ENCODE assay signal across 11 cellular contexts in the genomic region with DNA sequence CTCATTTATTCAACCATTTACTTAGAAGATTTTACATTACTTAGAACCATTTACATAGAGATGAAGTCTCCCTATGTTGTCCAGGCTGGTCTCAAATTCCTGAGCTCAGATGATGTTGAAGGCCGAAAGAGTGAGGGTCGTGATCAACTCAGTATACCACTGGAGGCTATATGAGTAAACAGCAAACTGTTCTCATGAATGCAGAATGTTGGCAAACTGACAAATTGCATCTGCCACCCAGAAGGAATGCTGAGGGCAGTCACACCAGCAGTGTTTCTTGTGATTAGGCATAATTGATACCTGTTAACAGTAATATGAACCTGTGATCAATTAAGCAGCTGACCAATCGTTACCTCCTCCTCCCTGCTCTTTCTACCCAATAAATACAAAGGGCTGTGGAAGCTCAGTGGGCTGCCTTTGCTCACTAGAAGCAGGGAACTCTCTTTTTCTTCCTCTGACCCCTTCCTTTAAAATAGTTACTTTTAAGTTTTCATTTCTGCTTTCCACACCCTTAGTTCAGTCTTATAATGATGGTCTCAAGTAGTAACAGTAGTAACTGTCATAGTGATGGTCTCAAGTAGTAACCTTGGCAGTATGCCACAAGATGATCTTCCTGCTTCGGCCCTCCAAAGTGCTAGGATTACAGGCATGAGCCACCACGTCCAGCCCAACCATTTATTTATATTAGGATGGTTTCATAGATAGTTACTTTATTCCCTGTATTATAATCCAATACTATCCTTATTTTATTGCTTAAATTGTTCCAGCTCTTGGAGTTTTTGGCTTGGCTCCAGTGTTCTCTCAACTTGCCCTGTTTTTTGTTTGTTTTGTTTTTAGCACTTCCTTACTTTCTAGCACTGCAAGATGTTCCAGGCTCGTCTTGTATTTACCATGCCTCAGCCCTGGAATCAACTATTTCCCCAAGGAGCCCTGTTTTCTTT. TPM values are rescaled to one million over a fixed set of nuclear protein-coding genes. Genes with fewer than 3 reads are reported as not detected.
DNase-seq lines count a peak whose midpoint lies in the region; ATAC-seq and TF ChIP-seq lines count a peak whose summit lies in the region.
"Had no signal": no experiment of that assay in that cellular context is flagged by ENCODE, and none has a peak within 500 bp of the region (broad histone marks: within the 10 kb centered on the region; RNA-seq: fewer than 3 reads in every experiment).

No MANE protein-coding gene starts in this region.

- H3K27ac ChIP-seq in brain microvascular endothelial cell (no peak overlapping the region), liver (ENCODE audit: low read depth in 1 of 2, low read length in 2 of 2) (peak overlapping the region; percentile 41), upper lobe of right lung (peak overlapping the region; percentile 77)
- H3K27ac ChIP-seq: BLaER1 had no signal

- no peaks in the 10 kb centered on the region for H3K36me3 ChIP-seq in brain microvascular endothelial cell (replicated peaks)
- no peaks in the 10 kb centered on the region for H3K36me3 ChIP-seq in liver (ENCODE audit: control insufficient read depth in 4 of 4, insufficient read depth in 3 of 4, low read depth in 1 of 4, low read length in 3 of 4)
- H3K36me3 ChIP-seq in upper lobe of right lung, result no peaks in the 10 kb centered on the region
- H3K36me3 ChIP-seq: BLaER1 had no signal

- intact Hi-C loops in upper lobe of right lung (cut with DNase I), result no loop called here

- no peak overlapping the region for H3K9ac ChIP-seq in liver (ENCODE audit: low read depth in 1 of 2, low read length in 2 of 2)
- H3K9ac ChIP-seq: BLaER1 had no signal

- WGBS in liver, result 57% methylated on average over 6 of the region's 6 CpGs

- H3K9me3 ChIP-seq in liver (ENCODE audit: control insufficient read depth in 4 of 4, low read length in 3 of 4), result no peaks in the 10 kb centered on the region
- H3K9me3 ChIP-seq in upper lobe of right lung, result no peaks in the 10 kb centered on the region
- H3K9me3 ChIP-seq: BLaER1 had no signal

- TF ChIP-seq RAD21 in liver (IDR thresholded peaks at IDR 0.05), result no peak

- H3K27me3 ChIP-seq in brain microvascular endothelial cell (replicated peaks), result no peaks in the 10 kb centered on the region
- no peaks in the 10 kb centered on the region for H3K27me3 ChIP-seq in liver (ENCODE audit: control insufficient read depth in 4 of 4, insufficient read depth in 4 of 4, low read length in 3 of 4)
- H3K27me3 ChIP-seq in upper lobe of right lung, result no peaks in the 10 kb centered on the region
- H3K27me3 ChIP-seq: BLaER1 had no signal

- H3K4me3 ChIP-seq in brain microvascular endothelial cell (ENCODE audit: low read depth, low read length) (no peak overlapping the region), liver (ENCODE audit: low read depth in 1 of 3, low read length in 3 of 3) (no peak overlapping the region), upper lobe of right lung (no peak overlapping the region)
- H3K4me3 ChIP-seq: BLaER1 had no signal

- ATAC-seq in upper lobe of right lung, result peak; percentile 53
- ATAC-seq: activated CD8-positive, alpha-beta T cell treated with anti-CD3 and anti-CD28 coated beads, Interleukin-2, amount 10 ng/mL, durations not matched to agents 7 days and 5 days had no signal

- H3K4me1 ChIP-seq in liver (ENCODE audit: control insufficient read depth in 4 of 4, insufficient read depth in 4 of 4, low read length in 3 of 4), result peaks cover 7 to 8% (median 8%) of the 10 kb centered on the region in 4 donors
- peaks cover 34% of the 10 kb centered on the region for H3K4me1 ChIP-seq in upper lobe of right lung

- in situ Hi-C loops in brain microvascular endothelial cell (cut with HindIII; ENCODE audit: low pct_ligation_motif_present, low sequenced_read_pairs), result no loop called here

- TF ChIP-seq CTCF in brain microvascular endothelial cell (IDR thresholded peaks at IDR 0.05; ENCODE audit: low read depth, low read length, missing control alignments) (no peak), liver (IDR thresholded peaks at IDR 0.05; ENCODE audit: low read depth, low read length, missing input control) (no peak), upper lobe of right lung (IDR thresholded peaks at IDR 0.05) (no peak)

- DNase-seq in NCI-H82 (lab: John Stamatoyannopoulos, UW) (peak; percentile 58), NCI-H82 treated with DMSO at 0.1 percent for 48 hours (lab: John Stamatoyannopoulos, UW; ENCODE audit: unreplicated experiment) (no peak), brain microvascular endothelial cell (peak; percentile 73), upper lobe of right lung (no peak), glomerular visceral epithelial cell (ENCODE audit: extremely low spot score) (no peak), NCI-H526 (lab: John Stamatoyannopoulos, UW) (no peak)
- DNase-seq in activated effector memory CD4-positive, alpha-beta T cell treated with Interleukin-2 at 50 U/mL for 16 hours, result no peak
- DNase-seq: activated CD8-positive, alpha-beta T cell treated with anti-CD3 and anti-CD28 coated beads, Interleukin-2, amount 10 ng/mL, durations not matched to agents 7 days and 5 days; KBM-7 had no signal

TF ChIP-seq in liver, 16 proteins besides CTCF, POLR2A, EP300 and RAD21:
- TF ChIP-seq FOXA1 (IDR thresholded peaks at IDR 0.05) (no peak), JUND (IDR thresholded peaks at IDR 0.05) (no peak), ZBTB33 (IDR thresholded peaks at IDR 0.05) (no peak), RXRA (IDR thresholded peaks at IDR 0.05) (no peak), EGR1 (IDR thresholded peaks at IDR 0.05; ENCODE audit: low read depth in 2 of 2) (no peak), YY1 (IDR thresholded peaks at IDR 0.05) (no peak)

RNA-seq across cellular contexts. Expression of gene LIMA1, which starts 25.8 kb away (rescaled TPM):
- total RNA-seq in liver (10 to 100 TPM; 13.0 to 17.5 TPM), upper lobe of right lung (81.1 TPM)
- polyA plus RNA-seq in liver, result 10 to 100 TPM in 1 of 2 donors, 1 to 10 TPM in 1; 8.1 to 14.0 TPM

Comparison
In these comparisons a context has a peak if more than half of its experiments do, and no peak if none do; other contexts are left out.
1. DNase-seq: peak in NCI-H82 (single experiment) and brain microvascular endothelial cell (single experiment); none in NCI-H82 treated with DMSO at 0.1 percent for 48 hours (single experiment), upper lobe of right lung (single experiment), glomerular visceral epithelial cell (single experiment), NCI-H526 (0 of 2) and activated effector memory CD4-positive, alpha-beta T cell treated with Interleukin-2 at 50 U/mL for 16 hours (single experiment).